In genomic region chr11:95229199-95230053, GRCh38 we compare ENCODE assay signal across 8 cellular contexts. TPM values are rescaled to one million over a fixed set of nuclear protein-coding genes. Genes with fewer than 3 reads are reported as not detected.
DNase-seq lines count a peak whose midpoint lies in the region; ATAC-seq and TF ChIP-seq lines count a peak whose summit lies in the region.

No MANE protein-coding gene starts in this region.

- DNase-seq in NCI-H510A treated with DMSO at 0.1 percent for 48 hours (lab: John Stamatoyannopoulos, UW) = peak; percentile 69
- no peak for DNase-seq in NCI-H510A (lab: John Stamatoyannopoulos, UW)
- no peak for DNase-seq in NT2/D1 (ENCODE audit: low read depth, low spot score)
- peak; percentile 45 for DNase-seq in colonic mucosa
- peak in 1 of 3 donors; percentile 23 for DNase-seq in mucosa of descending colon
- no peak for DNase-seq in body of pancreas

- H3K4me1 ChIP-seq in NT2/D1 (ENCODE audit: insufficient read depth, insufficient read length) (no peaks in the 10 kb centered on the region), colonic mucosa (no peaks in the 10 kb centered on the region), mucosa of descending colon (ENCODE audit: low read depth) (peaks cover 6% of the 10 kb centered on the region), body of pancreas (peaks cover 21% of the 10 kb centered on the region)

- H3K4me3 ChIP-seq in NT2/D1 (ENCODE audit: insufficient read length, low read depth) (peak overlapping the region; percentile 83), colonic mucosa (peak overlapping the region; percentile 94), mucosa of descending colon (peak overlapping the region; percentile 69), body of pancreas (peak overlapping the region in 1 of 2 donors; percentile 1)

- ATAC-seq in mucosa of descending colon (no peak), body of pancreas (no peak), GM19397 (IDR thresholded peaks at IDR 0.05; ENCODE audit: unreplicated experiment) (no peak), GM18498 (IDR thresholded peaks at IDR 0.05; ENCODE audit: unreplicated experiment) (no peak)

- TF ChIP-seq CTCF in colonic mucosa (IDR thresholded peaks at IDR 0.05) = no peak
- no peak for TF ChIP-seq CTCF in mucosa of descending colon (IDR thresholded peaks at IDR 0.05)
- TF ChIP-seq CTCF in body of pancreas (IDR thresholded peaks at IDR 0.05) = no peak

- H3K9ac ChIP-seq in NT2/D1 (ENCODE audit: insufficient read length, low read depth) (peak overlapping the region; percentile 87), colonic mucosa (ENCODE audit: low read depth in 2 of 2, low read length in 2 of 2) (peak overlapping the region; percentile 67 to 83)

- H3K27me3 ChIP-seq in NT2/D1 (ENCODE audit: insufficient read depth, insufficient read length) (peaks cover 9% of the 10 kb centered on the region), colonic mucosa (no peaks in the 10 kb centered on the region), body of pancreas (no peaks in the 10 kb centered on the region)

- 0 out of 2 replicates have a peak, but pooled peaks cover 3% of the 10 kb centered on the region for H3K9me3 ChIP-seq in NT2/D1 (ENCODE audit: insufficient read depth, low read length)
- H3K9me3 ChIP-seq in colonic mucosa = no peaks in the 10 kb centered on the region
- H3K9me3 ChIP-seq in mucosa of descending colon = no peaks in the 10 kb centered on the region
- no peaks in the 10 kb centered on the region for H3K9me3 ChIP-seq in body of pancreas

- no peak for TF ChIP-seq POLR2A in body of pancreas (IDR thresholded peaks at IDR 0.05)

- peak overlapping the region; percentile 71 for H3K27ac ChIP-seq in colonic mucosa
- peak overlapping the region in 2 of 4 donors; percentile 77 to 84 for H3K27ac ChIP-seq in body of pancreas

- 1% methylated on average over 12 of the region's 12 CpGs for WGBS in body of pancreas, 2 donors

- no peaks in the 10 kb centered on the region for H3K36me3 ChIP-seq in NT2/D1 (ENCODE audit: insufficient read depth, insufficient read length, low read length)
- no peaks in the 10 kb centered on the region for H3K36me3 ChIP-seq in colonic mucosa
- H3K36me3 ChIP-seq in mucosa of descending colon (ENCODE audit: low read depth) = no peaks in the 10 kb centered on the region
- no peaks in the 10 kb centered on the region for H3K36me3 ChIP-seq in body of pancreas (replicated peaks in 1 of 2; ENCODE audit: insufficient read depth in 1 of 2, low read depth in 2 of 2)

- intact Hi-C loops in colonic mucosa (cut with DNase I) = loop anchor here (10.0 kb wide), 1 partner anchor 1105 kb away; no protein-coding TSS in a partner anchor
- intact Hi-C loops in mucosa of descending colon (cut with DNase I, micrococcal nuclease) = no loop called here
- intact Hi-C loops in body of pancreas (cut with DNase I) = no loop called here

RNA-seq across cellular contexts. Expression of gene SESN3, which starts 1.6 kb away (rescaled TPM):
- total RNA-seq in colonic mucosa (10 to 100 TPM; 14.7 to 21.2 TPM), mucosa of descending colon (10 to 100 TPM; 13.8 to 26.1 (median 17.5) TPM), body of pancreas (10 to 100 TPM in 1 of 2 donors, 1 to 10 TPM in 1; 9.6 to 11.4 TPM)

Comparison
In these comparisons a context has a peak if more than half of its experiments do, and no peak if none do; other contexts are left out.
1. DNase-seq: peak in NCI-H510A treated with DMSO at 0.1 percent for 48 hours (single experiment) and colonic mucosa (single experiment); none in NCI-H510A (single experiment), NT2/D1 (single experiment) and body of pancreas (0 of 4).